ENCODE assay signal across 8 cellular contexts in the genomic region with DNA sequence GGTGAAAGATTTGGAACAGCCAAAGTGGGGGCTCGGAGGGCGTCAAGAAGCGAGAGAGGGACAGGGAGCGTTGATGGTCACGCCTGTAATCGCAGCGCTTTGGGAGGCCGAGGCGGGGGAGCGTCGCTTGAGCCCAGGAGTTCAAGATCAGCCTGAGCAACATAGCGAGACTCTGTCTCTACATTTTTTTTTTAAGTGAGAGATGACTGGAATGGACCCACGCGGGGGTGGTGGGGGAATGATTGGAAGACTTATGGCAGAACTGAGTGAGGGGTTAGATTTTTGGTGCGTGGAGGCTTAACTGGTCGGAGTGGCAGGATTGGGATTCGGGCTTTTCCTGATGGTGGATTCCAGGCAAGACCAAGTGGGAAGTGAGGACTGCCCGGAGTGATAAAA. TPM values are rescaled to one million over a fixed set of nuclear protein-coding genes. Genes with fewer than 3 reads are reported as not detected.
A peak's percentile ranks its signal among the peaks of the same experiment; 100 is the strongest.
DNase-seq lines count a peak whose midpoint lies in the region; ATAC-seq, FAIRE-seq and TF ChIP-seq lines count a peak whose summit lies in the region.

No MANE protein-coding gene starts in this region.

- H3K4me3 ChIP-seq in AG04450 (ENCODE audit: low read depth, low read length) (peak overlapping the region; percentile 92), cardiac fibroblast (replicated peaks in 1 of 2; ENCODE audit: low read depth in 2 of 2, low read length in 2 of 2) (peak overlapping the region; percentile 90 to 91), lung (peak overlapping the region; percentile 89)
- H3K4me3 ChIP-seq in Jurkat, Clone E6-1 (ENCODE audit: low read length) = peak overlapping the region; percentile 95

- 1 to 2% methylated on average over 18 of the region's 18 CpGs for WGBS in lung, 2 donors

- H3K27ac ChIP-seq in AG04450 (ENCODE audit: low read depth, low read length) (peak overlapping the region; percentile 87), lung (ENCODE audit: low read depth in 1 of 2, low read length in 1 of 2) (peak overlapping the region; percentile 91 to 94)

- H3K27me3 ChIP-seq in AG04450 (ENCODE audit: control insufficient read depth, insufficient read depth, low read length) (peaks cover 5% of the 10 kb centered on the region), lung (ENCODE audit: control insufficient read depth, insufficient read depth) (no peaks in the 10 kb centered on the region)

- ATAC-seq in lung (ENCODE audit: insufficient read depth, low FRiP score) (no peak), HG03097 (IDR thresholded peaks at IDR 0.05; ENCODE audit: low FRiP score, unreplicated experiment) (no peak)

- CTCF ChIA-PET in AG04450 (lab: Charles Lee) = interaction anchor here (1.2 to 3.3 kb wide), 4 partner anchors 13 to 473 kb away, joined by 3 to 21 read pairs (median 6); a partner anchor contains a TSS

- DNase-seq in AG04450 (ENCODE audit: low read depth, low spot score) (no peak), cardiac fibroblast (ENCODE audit: low read depth in 2 of 2) (no peak), lung (ENCODE audit: low spot score) (no peak), frontal cortex (ENCODE audit: low spot score in 2 of 2) (no peak)
- no peak for DNase-seq in Jurkat, Clone E6-1 (ENCODE audit: low read depth, low spot score)
- DNase-seq in stimulated activated naive CD4-positive, alpha-beta T cell (lab: John Stamatoyannopoulos, UW) = no peak
- DNase-seq in activated CD4-positive, alpha-beta T cell treated with anti-CD3 and anti-CD28 coated beads for 4 hours = no peak

- TF ChIP-seq CTCF in AG04450 (IDR thresholded peaks at IDR 0.05; ENCODE audit: low read depth, low read length) (no peak), cardiac fibroblast (IDR thresholded peaks at IDR 0.05; ENCODE audit: low read depth, low read length) (no peak), lung (IDR thresholded peaks at IDR 0.05; ENCODE audit: control extremely low read depth, extremely low read depth) (no peak)

- H3K4me1 ChIP-seq in lung (ENCODE audit: control insufficient read depth in 2 of 2, insufficient read depth in 2 of 2, low read length in 2 of 2) = peaks cover 6 to 9% of the 10 kb centered on the region in 2 donors

- peaks cover 0 to 17% of the 10 kb centered on the region in 2 donors for H3K36me3 ChIP-seq in lung (ENCODE audit: control insufficient read depth in 2 of 2, insufficient read depth in 2 of 2, low read length in 2 of 2)

- no peaks in the 10 kb centered on the region for H3K9me3 ChIP-seq in AG04450 (ENCODE audit: control insufficient read depth, insufficient read depth, low read length)
- no peaks in the 10 kb centered on the region for H3K9me3 ChIP-seq in lung (ENCODE audit: control insufficient read depth in 2 of 2, insufficient read depth in 1 of 2, low read length in 1 of 2)

- FAIRE-seq in frontal cortex (lab: Jason Lieb, UNC) = no peak

- POLR2A ChIA-PET in AG04450 (lab: Yijun Ruan, JAX) = interaction anchor here (0.5 to 2.6 kb wide), 4 partner anchors 13 to 1029 kb away, joined by 3 to 49 read pairs (median 6); a partner anchor contains a TSS

RNA-seq across cellular contexts. Expression of a gene that starts 0.7 kb away (rescaled TPM):
- polyA plus RNA-seq in AG04450 (2011; rRNA removed) = 287 and 328 TPM in 2 replicates
- polyA minus RNA-seq in AG04450 (2011; rRNA and poly(A)+ RNA removed) = 184 and 269 TPM in 2 replicates
- 367 TPM for polyA plus RNA-seq in Jurkat, Clone E6-1 (2012; ENCODE audit: insufficient read depth, insufficient read length)
- total RNA-seq in lung = 100 to 1,000 TPM; 134 to 163 TPM
- 100 to 1,000 TPM in 1 of 2 donors, 10 to 100 TPM in 1; 65.4 to 233 TPM for polyA plus RNA-seq in lung
- 107 TPM for total RNA-seq in frontal cortex

RNA-seq across cellular contexts. Expression of a gene that starts 12.7 kb away (rescaled TPM):
- 0.15 and 0.27 TPM in 2 replicates for polyA plus RNA-seq in AG04450 (2011; rRNA removed)
- polyA minus RNA-seq in AG04450 (2011; rRNA and poly(A)+ RNA removed) = 0.17 TPM in 1 of 2 replicates, not detected in the other
- not detected for polyA plus RNA-seq in Jurkat, Clone E6-1 (2012; ENCODE audit: insufficient read depth, insufficient read length)
- total RNA-seq in lung = under 1 TPM; 0.17 to 0.61 TPM
- polyA plus RNA-seq in lung = under 1 TPM; 0.33 to 0.44 TPM
- total RNA-seq in frontal cortex = 0.82 TPM

RNA-seq across cellular contexts. Expression of a gene that starts 13.4 kb away (rescaled TPM):
- 2.5 and 3.6 TPM in 2 replicates for polyA plus RNA-seq in AG04450 (2011; rRNA removed)
- 5.0 and 8.6 TPM in 2 replicates for polyA minus RNA-seq in AG04450 (2011; rRNA and poly(A)+ RNA removed)
- 2.0 TPM for polyA plus RNA-seq in Jurkat, Clone E6-1 (2012; ENCODE audit: insufficient read depth, insufficient read length)
- 1 to 10 TPM in 1 of 2 donors, under 1 TPM in 1; 0.09 to 2.6 TPM for total RNA-seq in lung
- 1 to 10 TPM; 1.2 to 1.4 TPM for polyA plus RNA-seq in lung
- total RNA-seq in frontal cortex = 1.6 TPM

RNA-seq across cellular contexts. Expression of a gene that starts 27.8 kb away (rescaled TPM):
- polyA plus RNA-seq in AG04450 (2011; rRNA removed) (5.0 and 7.9 TPM in 2 replicates), lung (10 to 100 TPM; 19.8 to 20.6 TPM)
- polyA minus RNA-seq in AG04450 (2011; rRNA and poly(A)+ RNA removed) = 4.0 and 5.4 TPM in 2 replicates
- 42.8 TPM for polyA plus RNA-seq in Jurkat, Clone E6-1 (2012; ENCODE audit: insufficient read depth, insufficient read length)
- total RNA-seq in lung (10 to 100 TPM; 13.1 to 22.0 TPM), frontal cortex (14.3 TPM)

RNA-seq across cellular contexts. Expression of a gene that starts 39.5 kb away (rescaled TPM):
- 0.10 and 0.30 TPM in 2 replicates for polyA plus RNA-seq in AG04450 (2011; rRNA removed)
- 0.32 and 0.43 TPM in 2 replicates for polyA minus RNA-seq in AG04450 (2011; rRNA and poly(A)+ RNA removed)
- 1.0 TPM for polyA plus RNA-seq in Jurkat, Clone E6-1 (2012; ENCODE audit: insufficient read depth, insufficient read length)
- total RNA-seq in lung = 10 to 100 TPM; 12.3 to 14.0 TPM
- polyA plus RNA-seq in lung = 1 to 10 TPM; 4.5 to 7.6 TPM
- 4.9 TPM for total RNA-seq in frontal cortex
